In genomic region chr4:71009796-71010588, GRCh38 we compare ENCODE assay signal across 1 cellular context.
TF ChIP-seq lines count a peak whose summit lies in the region.

No MANE protein-coding gene starts in this region.

TF ChIP-seq in HepG2, 621 proteins besides CTCF, POLR2A, EP300 and RAD21 (continued from another document):
- no peak for TF ChIP-seq ZNF253 (CRISPR knock-in tag; IDR thresholded peaks at IDR 0.05; ENCODE audit: borderline replicate concordance)
- no peak for TF ChIP-seq NFE2L2 (IDR thresholded peaks at IDR 0.05; ENCODE audit: low read length)
- no peak for TF ChIP-seq EEA1 (CRISPR knock-in tag; IDR thresholded peaks at IDR 0.05; ENCODE audit: borderline replicate concordance)
- TF ChIP-seq ZNF17 (CRISPR knock-in tag; IDR thresholded peaks at IDR 0.05): no peak
- no peak for TF ChIP-seq TGIF2 (CRISPR knock-in tag; IDR thresholded peaks at IDR 0.05)
- no peak for TF ChIP-seq ZNF652 (CRISPR knock-in tag; IDR thresholded peaks at IDR 0.05; ENCODE audit: borderline replicate concordance, low read depth)
- TF ChIP-seq RFXAP (CRISPR knock-in tag; IDR thresholded peaks at IDR 0.05; ENCODE audit: borderline replicate concordance): no peak
- no peak for TF ChIP-seq ZNF83 (CRISPR knock-in tag; IDR thresholded peaks at IDR 0.05; ENCODE audit: borderline replicate concordance)
- TF ChIP-seq ZNF772 (CRISPR knock-in tag; IDR thresholded peaks at IDR 0.05): no peak
- no peak for TF ChIP-seq NCOA1 (CRISPR knock-in tag; IDR thresholded peaks at IDR 0.05)
- no peak for TF ChIP-seq ZFY (CRISPR knock-in tag; IDR thresholded peaks at IDR 0.05)
- TF ChIP-seq HHEX (CRISPR knock-in tag; IDR thresholded peaks at IDR 0.05): no peak
